Comparison of ENCODE assay signal across 12 cellular contexts in genomic region chr1:88175631-88176226, GRCh38.
DNase-seq lines count a peak whose midpoint lies in the region; ATAC-seq, FAIRE-seq and TF ChIP-seq lines count a peak whose summit lies in the region.
"Had no signal": no experiment of that assay in that cellular context is flagged by ENCODE, and none has a peak within 500 bp of the region (broad histone marks: within the 10 kb centered on the region; RNA-seq: fewer than 3 reads in every experiment).

No MANE protein-coding gene starts in this region.

- H3K27ac Mint-ChIP-seq in activated CD4-positive, alpha-beta memory T cell treated with anti-CD3 and anti-CD28 coated beads, Interleukin-2, amount 10 ng/mL, durations not matched to agents 7 days and 5 days: no peak overlapping the region
- H3K27ac Mint-ChIP-seq: IgD-negative memory B cell had no signal

- H4K5ac ChIP-seq in IMR-90 (ENCODE audit: low read depth, low read length): no peak overlapping the region

- H3K4me1 Mint-ChIP-seq in activated CD4-positive, alpha-beta memory T cell treated with anti-CD3 and anti-CD28 coated beads, Interleukin-2, amount 10 ng/mL, durations not matched to agents 7 days and 5 days: no peaks in the 10 kb centered on the region

- TF ChIP-seq CTCF in IMR-90 (conservative IDR thresholded peaks at IDR 0.05; ENCODE audit: low read depth, low read length) (no peak), GM12878 (IDR thresholded peaks at IDR 0.05 in 2 of 3, conservative IDR thresholded peaks at IDR 0.05 in 1 of 3; ENCODE audit: control insufficient read depth in 2 of 3, extremely low read depth in 1 of 3, insufficient read depth in 1 of 3, low read depth in 3 of 3, low read length in 3 of 3) (no peak), smooth muscle cell (IDR thresholded peaks at IDR 0.05; ENCODE audit: borderline replicate concordance, insufficient read depth, poor library complexity, severe bottlenecking) (no peak), vagina (IDR thresholded peaks at IDR 0.05) (no peak)

- no peaks in the 10 kb centered on the region for H3K27me3 ChIP-seq in IMR-90 (ENCODE audit: control insufficient read depth, insufficient read depth, low read length)
- no peaks in the 10 kb centered on the region; a peak in 1 of 4 replicates for H3K27me3 ChIP-seq in GM12878 (replicated peaks in 1 of 2; ENCODE audit: control insufficient read depth in 2 of 2, insufficient read depth in 2 of 2, low read length in 1 of 2)
- peaks cover 1% of the 10 kb centered on the region for H3K27me3 ChIP-seq in smooth muscle cell (ENCODE audit: low read depth)
- H3K27me3 ChIP-seq in vagina: no peaks in the 10 kb centered on the region

- no peak for TF ChIP-seq POLR2A in IMR-90 (IDR thresholded peaks at IDR 0.05; ENCODE audit: low read depth, low read length)
- TF ChIP-seq POLR2A in GM12878 (IDR thresholded peaks at IDR 0.05; ENCODE audit: low read depth, low read length): no peak
- TF ChIP-seq POLR2A in vagina (IDR thresholded peaks at IDR 0.05): no peak

- in situ Hi-C loops in IMR-90 (cut with MboI; ENCODE audit: low sequenced_read_pairs) (no loop called here), GM12878 (cut with MboI) (loop anchor here (25.0 kb wide), 1 partner anchor 687 kb away; no protein-coding TSS in a partner anchor)

- H3K9me1 ChIP-seq in IMR-90 (ENCODE audit: insufficient read depth, low read length): no peaks in the 10 kb centered on the region

- H3K9ac ChIP-seq in IMR-90 (ENCODE audit: low read depth, low read length): no peak overlapping the region
- no peak overlapping the region for H3K9ac ChIP-seq in GM12878 (ENCODE audit: control insufficient read depth, insufficient read depth, low read length)
- H3K9ac ChIP-seq in smooth muscle cell (ENCODE audit: low read depth): no peak overlapping the region

- H2BK20ac ChIP-seq in IMR-90 (ENCODE audit: low read depth, low read length): no peak overlapping the region

- SMC1A ChIA-PET in GM12878 (lab: Charles Lee; ENCODE audit: uncharacterized antibody, unreplicated experiment): interaction anchor here (0.9 to 1.6 kb wide), 3 partner anchors 18 to 49 kb away, joined by 3 read pairs; no protein-coding TSS in a partner anchor

- TF ChIP-seq EP300 in GM12878 (IDR thresholded peaks at IDR 0.05; ENCODE audit: borderline replicate concordance in 1 of 2, control insufficient read depth in 1 of 2, low read depth in 2 of 2, low read length in 2 of 2): no peak

- ATAC-seq in IMR-90 (ENCODE audit: low read depth) (no peak), GM12878 (peak; percentile 14; the same call in 2 of the 3 replicates), left lobe of liver (peak; percentile 75), HG03469 (IDR thresholded peaks at IDR 0.05; ENCODE audit: unreplicated experiment) (no peak)

- dilution Hi-C loops in IMR-90 (cut with HindIII; ENCODE audit: low sequenced_read_pairs, unreplicated experiment): no loop called here

- H3K36me3 ChIP-seq in IMR-90 (ENCODE audit: control insufficient read depth, insufficient read depth, low read length) (no peaks in the 10 kb centered on the region), GM12878 (ENCODE audit: control insufficient read depth in 2 of 2, insufficient read depth in 2 of 2, low read length in 1 of 2) (no peaks in the 10 kb centered on the region), smooth muscle cell (ENCODE audit: low read depth) (no peaks in the 10 kb centered on the region), vagina (no peaks in the 10 kb centered on the region)

- H3K4ac ChIP-seq in IMR-90 (ENCODE audit: low read depth, low read length): no peak overlapping the region

- no peak overlapping the region for H3K56ac ChIP-seq in IMR-90 (ENCODE audit: extremely low read depth, insufficient read depth, low read length)

- H3K4me1 ChIP-seq in IMR-90 (ENCODE audit: control insufficient read depth, insufficient read depth, low read length) (no peaks in the 10 kb centered on the region; the same call in 1 of the 2 replicates), GM12878 (ENCODE audit: control insufficient read depth, insufficient read depth, low read length) (no peaks in the 10 kb centered on the region), smooth muscle cell (ENCODE audit: low read depth) (no peaks in the 10 kb centered on the region), vagina (no peaks in the 10 kb centered on the region)

- H4K8ac ChIP-seq in IMR-90 (ENCODE audit: low read depth in 2 of 2, low read length in 2 of 2): no peak overlapping the region

- CTCF ChIA-PET in IMR-90 (lab: Yijun Ruan, JAX): no interaction called here
- CTCF ChIA-PET in GM12878 (lab: Yijun Ruan, JAX): no interaction called here
- CTCF ChIA-PET in activated CD4-positive, alpha-beta memory T cell treated with anti-CD3 and anti-CD28 coated beads, Interleukin-2, amount 10 ng/mL, durations not matched to agents 7 days and 5 days (lab: Charles Lee): no interaction called here

- POLR2A ChIA-PET in IMR-90 (lab: Charles Lee; ENCODE audit: unreplicated experiment) (no interaction called here), GM12878 (lab: Charles Lee) (interaction anchor here (0.6 kb wide), 1 partner anchor 675 kb away, joined by 4 read pairs; no protein-coding TSS in a partner anchor)
- POLR2A ChIA-PET in activated CD4-positive, alpha-beta memory T cell treated with anti-CD3 and anti-CD28 coated beads, Interleukin-2, amount 10 ng/mL, durations not matched to agents 7 days and 5 days (lab: Charles Lee): no interaction called here

- intact Hi-C loops in IMR-90 (cut with micrococcal nuclease): no loop called here
- intact Hi-C loops in GM12878 (cut with micrococcal nuclease; ENCODE audit: unreplicated experiment): no loop called here
- intact Hi-C loops in vagina (cut with DNase I): no loop called here

- H3K23ac ChIP-seq in IMR-90 (ENCODE audit: low read depth, low read length): no peak overlapping the region

- no peaks in the 10 kb centered on the region for H3F3A ChIP-seq in smooth muscle cell (ENCODE audit: low read depth)

- H3K79me2 ChIP-seq in GM12878 (ENCODE audit: control insufficient read depth, insufficient read depth, low read length) (no peaks in the 10 kb centered on the region), smooth muscle cell (ENCODE audit: low read depth) (no peaks in the 10 kb centered on the region)

- BruUV-seq in IMR-90 (replicated peaks; lab: Mats Ljungman, UMichigan): no TSS peak
- no TSS peak for BruUV-seq in GM12878 (replicated peaks; lab: Mats Ljungman, UMichigan)

- H3K4me2 ChIP-seq in IMR-90 (ENCODE audit: low read depth, low read length): no peak overlapping the region
- H3K4me2 ChIP-seq in GM12878 (ENCODE audit: control insufficient read depth, insufficient read depth): no peak overlapping the region
- H3K4me2 ChIP-seq in smooth muscle cell: peak overlapping the region; percentile 74

- H3K79me1 ChIP-seq in IMR-90 (ENCODE audit: low read depth in 1 of 2, low read length in 2 of 2): no peaks in the 10 kb centered on the region

- no peaks in the 10 kb centered on the region for H4K20me1 ChIP-seq in IMR-90 (ENCODE audit: insufficient read depth, low read length)
- no peaks in the 10 kb centered on the region for H4K20me1 ChIP-seq in GM12878 (ENCODE audit: control insufficient read depth, insufficient read depth)
- H4K20me1 ChIP-seq in smooth muscle cell (ENCODE audit: low read depth): no peaks in the 10 kb centered on the region

- H2AFZ ChIP-seq in IMR-90 (replicated peaks; ENCODE audit: low read length, poor library complexity) (no peak overlapping the region), GM12878 (ENCODE audit: control insufficient read depth, low read depth, low read length) (no peak overlapping the region), smooth muscle cell (ENCODE audit: low read depth) (peak overlapping the region; percentile 36)

- no peaks in the 10 kb centered on the region for H3K9me3 ChIP-seq in IMR-90 (ENCODE audit: control insufficient read depth, insufficient read depth, low read length)
- no peaks in the 10 kb centered on the region for H3K9me3 ChIP-seq in GM12878 (replicated peaks; ENCODE audit: control insufficient read depth, insufficient read depth, low read length)
- H3K9me3 ChIP-seq in smooth muscle cell (replicated peaks; ENCODE audit: low read depth): no peaks in the 10 kb centered on the region
- H3K9me3 ChIP-seq in vagina: no peaks in the 10 kb centered on the region

- H3K4me3 ChIP-seq in IMR-90 (ENCODE audit: insufficient read depth, low read depth, low read length) (no peak overlapping the region), GM12878 (no peak overlapping the region), smooth muscle cell (peak overlapping the region; percentile 1), vagina (no peak overlapping the region)

- TF ChIP-seq RAD21 in IMR-90 (IDR thresholded peaks at IDR 0.05; ENCODE audit: low read length) (no peak), GM12878 (IDR thresholded peaks at IDR 0.05; ENCODE audit: insufficient read depth, low read depth, low read length) (no peak)

- RAD21 ChIA-PET in GM12878 (lab: Charles Lee; ENCODE audit: unreplicated experiment): no interaction called here

- H3K4me3 Mint-ChIP-seq in activated CD4-positive, alpha-beta memory T cell treated with anti-CD3 and anti-CD28 coated beads, Interleukin-2, amount 10 ng/mL, durations not matched to agents 7 days and 5 days: no peak overlapping the region
- H3K4me3 Mint-ChIP-seq: IgD-negative memory B cell had no signal

- no peak overlapping the region for H4K91ac ChIP-seq in IMR-90 (ENCODE audit: insufficient read depth, low read depth, low read length)

- H3K27ac ChIP-seq in IMR-90 (ENCODE audit: insufficient read depth, low read length) (no peak overlapping the region), GM12878 (ENCODE audit: control insufficient read depth, insufficient read depth) (no peak overlapping the region), smooth muscle cell (ENCODE audit: low read depth) (peak overlapping the region; percentile 50), vagina (no peak overlapping the region)
- H3K27ac ChIP-seq: VCaP had no signal

- FAIRE-seq in GM12878 (lab: Jason Lieb, UNC): no peak

- no peak overlapping the region for H3K18ac ChIP-seq in IMR-90 (ENCODE audit: low read depth, low read length)

- no peaks in the 10 kb centered on the region for H3K36me3 Mint-ChIP-seq in activated CD4-positive, alpha-beta memory T cell treated with anti-CD3 and anti-CD28 coated beads, Interleukin-2, amount 10 ng/mL, durations not matched to agents 7 days and 5 days (ENCODE audit: low read depth)

- H2BK15ac ChIP-seq in IMR-90 (ENCODE audit: low read depth, low read length): no peak overlapping the region

- H3K27me3 Mint-ChIP-seq in activated CD4-positive, alpha-beta memory T cell treated with anti-CD3 and anti-CD28 coated beads, Interleukin-2, amount 10 ng/mL, durations not matched to agents 7 days and 5 days: peaks cover 9% of the 10 kb centered on the region

- no peak overlapping the region for H2AK9ac ChIP-seq in IMR-90 (replicated peaks; ENCODE audit: low read depth, low read length, poor library complexity)

- 80% methylated on average over 1 of the region's 10 CpGs; no CpG with 5 or more reads in 1 of the 2 experiments for WGBS in IMR-90 (ENCODE audit: extremely low coverage in 2 of 2, insufficient read length in 1 of 2), 2 experiments
- WGBS in GM12878 (ENCODE audit: insufficient coverage, insufficient replicate concordance, low lambda C conversion rate, missing lambda C conversion rate): 43% methylated on average over 10 of the region's 10 CpGs
- 41% methylated on average over 10 of the region's 10 CpGs for WGBS in smooth muscle cell (ENCODE audit: low lambda C conversion rate)

- H3K9me3 Mint-ChIP-seq in activated CD4-positive, alpha-beta memory T cell treated with anti-CD3 and anti-CD28 coated beads, Interleukin-2, amount 10 ng/mL, durations not matched to agents 7 days and 5 days: no peaks in the 10 kb centered on the region
- H3K9me3 Mint-ChIP-seq: IgD-negative memory B cell had no signal

- DNase-seq in IMR-90: peak; percentile 30
- no peak for DNase-seq in GM12878 (ENCODE audit: low read depth, low spot score)
- peak; percentile 69 for DNase-seq in left lobe of liver (ENCODE audit: low spot score)
- DNase-seq in smooth muscle cell (lab: John Stamatoyannopoulos, UW; ENCODE audit: unreplicated experiment): no peak
- DNase-seq in activated CD4-positive, alpha-beta memory T cell treated with anti-CD3 and anti-CD28 coated beads, Interleukin-2, amount 10 ng/mL, durations not matched to agents 7 days and 5 days: no peak
- DNase-seq in vagina (ENCODE audit: extremely low spot score in 2 of 2): no peak
- no peak for DNase-seq in SW 1271 (lab: John Stamatoyannopoulos, UW)
- DNase-seq: aorta, SHP77 treated with DMSO at 0.1 percent for 48 hours had no signal

- no peak overlapping the region for H2BK5ac ChIP-seq in IMR-90 (ENCODE audit: low read depth, low read length, poor library complexity, severe bottlenecking)

- no peak overlapping the region for H2AK5ac ChIP-seq in IMR-90 (ENCODE audit: low read depth, low read length)

- H2BK120ac ChIP-seq in IMR-90 (ENCODE audit: low read depth, low read length): no peak overlapping the region

- no peak overlapping the region for H3K14ac ChIP-seq in IMR-90 (replicated peaks; ENCODE audit: low read depth, low read length)

Comparison
In these comparisons a context has a peak if more than half of its experiments do, and no peak if none do; other contexts are left out.
1. ATAC-seq: peak in GM12878 (single experiment) and left lobe of liver (single experiment); none in IMR-90 (single experiment) and HG03469 (single experiment).
2. DNase-seq: peak in IMR-90 (single experiment) and left lobe of liver (single experiment); none in GM12878 (single experiment), smooth muscle cell (single experiment), activated CD4-positive, alpha-beta memory T cell treated with anti-CD3 and anti-CD28 coated beads, Interleukin-2, amount 10 ng/mL, durations not matched to agents 7 days and 5 days (single experiment), vagina (0 of 2) and SW 1271 (0 of 2).